Comparison of ENCODE assay signal across 1 cellular context in the genomic region with DNA sequence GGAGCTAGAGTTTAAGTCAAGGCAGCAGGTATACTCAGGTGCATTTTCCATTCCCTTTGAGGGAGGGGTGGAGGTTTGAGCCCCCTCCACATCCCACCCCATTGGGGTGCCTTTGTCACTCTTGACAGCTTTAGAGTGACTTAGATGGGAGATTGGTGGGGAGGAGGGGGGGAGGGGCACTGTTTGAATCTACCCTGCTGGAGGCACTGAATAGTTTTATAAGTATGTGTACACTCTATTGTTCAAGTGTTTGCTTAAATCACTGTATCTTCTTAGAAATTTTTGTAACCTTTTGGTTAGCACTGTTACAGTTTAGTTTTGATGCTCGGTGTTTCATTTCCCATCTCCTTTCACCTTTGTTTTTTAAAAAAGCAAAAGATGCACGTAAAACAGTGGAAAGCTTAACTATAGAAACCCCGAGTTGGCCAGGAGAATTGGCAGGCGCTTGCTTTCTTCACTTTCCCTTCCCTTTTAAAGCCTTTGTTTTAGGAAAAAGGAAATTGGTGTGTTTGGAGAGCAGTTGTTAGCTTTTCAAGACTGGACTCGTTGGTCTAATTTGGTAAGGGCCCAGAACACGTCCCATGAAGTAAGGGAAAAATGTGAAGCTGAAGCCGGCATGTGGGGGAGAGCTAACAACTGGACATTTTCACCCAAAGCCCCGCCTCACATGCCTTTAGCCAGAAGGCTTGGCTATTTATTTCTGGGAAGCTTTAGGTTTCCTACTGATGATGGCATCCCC.
TF ChIP-seq lines count a peak whose summit lies in the region.

No MANE protein-coding gene starts in this region.

TF ChIP-seq in H1, 55 proteins besides CTCF, POLR2A, EP300 and RAD21:
- TF ChIP-seq TEAD4 (IDR thresholded peaks at IDR 0.05; ENCODE audit: low read depth, low read length) (no peak), ZNF274 (IDR thresholded peaks at IDR 0.05; ENCODE audit: borderline replicate concordance, extremely low read depth, low read length) (no peak), JUND (IDR thresholded peaks at IDR 0.05; ENCODE audit: low read length) (no peak), TBP (IDR thresholded peaks at IDR 0.05; ENCODE audit: low read depth, low read length) (no peak), TCF12 (IDR thresholded peaks at IDR 0.05; ENCODE audit: low read depth, low read length) (no peak), BRCA1 (IDR thresholded peaks at IDR 0.05; ENCODE audit: low read depth, low read length) (no peak), HDAC2 (IDR thresholded peaks at IDR 0.05; ENCODE audit: borderline replicate concordance in 1 of 2, low read depth in 2 of 2, low read length in 2 of 2) (no peak), MAFK (IDR thresholded peaks at IDR 0.05; ENCODE audit: low read depth, low read length) (no peak), GABPA (IDR thresholded peaks at IDR 0.05; ENCODE audit: borderline replicate concordance, insufficient read depth, low read length) (no peak), NANOG (IDR thresholded peaks at IDR 0.05; ENCODE audit: insufficient read depth, low read depth, low read length, poor library complexity, severe bottlenecking) (no peak), CEBPB (IDR thresholded peaks at IDR 0.05; ENCODE audit: low read depth, low read length) (no peak), SUZ12 (IDR thresholded peaks at IDR 0.05; ENCODE audit: low read length) (no peak), HDAC6 (IDR thresholded peaks at IDR 0.05; ENCODE audit: low read depth, low read length) (no peak), RBBP5 (IDR thresholded peaks at IDR 0.05; ENCODE audit: borderline replicate concordance, low read depth, low read length) (no peak), POU5F1 (IDR thresholded peaks at IDR 0.05; ENCODE audit: low read depth, low read length) (no peak), CBX8 (IDR thresholded peaks at IDR 0.05; ENCODE audit: borderline replicate concordance, low read depth, low read length) (no peak), KDM1A (IDR thresholded peaks at IDR 0.05; ENCODE audit: borderline replicate concordance, low read length) (no peak), TAF7 (optimal IDR thresholded peaks at IDR 0.05; ENCODE audit: borderline replicate concordance, low read depth, low read length) (no peak)
- TF ChIP-seq, protein P1, sequence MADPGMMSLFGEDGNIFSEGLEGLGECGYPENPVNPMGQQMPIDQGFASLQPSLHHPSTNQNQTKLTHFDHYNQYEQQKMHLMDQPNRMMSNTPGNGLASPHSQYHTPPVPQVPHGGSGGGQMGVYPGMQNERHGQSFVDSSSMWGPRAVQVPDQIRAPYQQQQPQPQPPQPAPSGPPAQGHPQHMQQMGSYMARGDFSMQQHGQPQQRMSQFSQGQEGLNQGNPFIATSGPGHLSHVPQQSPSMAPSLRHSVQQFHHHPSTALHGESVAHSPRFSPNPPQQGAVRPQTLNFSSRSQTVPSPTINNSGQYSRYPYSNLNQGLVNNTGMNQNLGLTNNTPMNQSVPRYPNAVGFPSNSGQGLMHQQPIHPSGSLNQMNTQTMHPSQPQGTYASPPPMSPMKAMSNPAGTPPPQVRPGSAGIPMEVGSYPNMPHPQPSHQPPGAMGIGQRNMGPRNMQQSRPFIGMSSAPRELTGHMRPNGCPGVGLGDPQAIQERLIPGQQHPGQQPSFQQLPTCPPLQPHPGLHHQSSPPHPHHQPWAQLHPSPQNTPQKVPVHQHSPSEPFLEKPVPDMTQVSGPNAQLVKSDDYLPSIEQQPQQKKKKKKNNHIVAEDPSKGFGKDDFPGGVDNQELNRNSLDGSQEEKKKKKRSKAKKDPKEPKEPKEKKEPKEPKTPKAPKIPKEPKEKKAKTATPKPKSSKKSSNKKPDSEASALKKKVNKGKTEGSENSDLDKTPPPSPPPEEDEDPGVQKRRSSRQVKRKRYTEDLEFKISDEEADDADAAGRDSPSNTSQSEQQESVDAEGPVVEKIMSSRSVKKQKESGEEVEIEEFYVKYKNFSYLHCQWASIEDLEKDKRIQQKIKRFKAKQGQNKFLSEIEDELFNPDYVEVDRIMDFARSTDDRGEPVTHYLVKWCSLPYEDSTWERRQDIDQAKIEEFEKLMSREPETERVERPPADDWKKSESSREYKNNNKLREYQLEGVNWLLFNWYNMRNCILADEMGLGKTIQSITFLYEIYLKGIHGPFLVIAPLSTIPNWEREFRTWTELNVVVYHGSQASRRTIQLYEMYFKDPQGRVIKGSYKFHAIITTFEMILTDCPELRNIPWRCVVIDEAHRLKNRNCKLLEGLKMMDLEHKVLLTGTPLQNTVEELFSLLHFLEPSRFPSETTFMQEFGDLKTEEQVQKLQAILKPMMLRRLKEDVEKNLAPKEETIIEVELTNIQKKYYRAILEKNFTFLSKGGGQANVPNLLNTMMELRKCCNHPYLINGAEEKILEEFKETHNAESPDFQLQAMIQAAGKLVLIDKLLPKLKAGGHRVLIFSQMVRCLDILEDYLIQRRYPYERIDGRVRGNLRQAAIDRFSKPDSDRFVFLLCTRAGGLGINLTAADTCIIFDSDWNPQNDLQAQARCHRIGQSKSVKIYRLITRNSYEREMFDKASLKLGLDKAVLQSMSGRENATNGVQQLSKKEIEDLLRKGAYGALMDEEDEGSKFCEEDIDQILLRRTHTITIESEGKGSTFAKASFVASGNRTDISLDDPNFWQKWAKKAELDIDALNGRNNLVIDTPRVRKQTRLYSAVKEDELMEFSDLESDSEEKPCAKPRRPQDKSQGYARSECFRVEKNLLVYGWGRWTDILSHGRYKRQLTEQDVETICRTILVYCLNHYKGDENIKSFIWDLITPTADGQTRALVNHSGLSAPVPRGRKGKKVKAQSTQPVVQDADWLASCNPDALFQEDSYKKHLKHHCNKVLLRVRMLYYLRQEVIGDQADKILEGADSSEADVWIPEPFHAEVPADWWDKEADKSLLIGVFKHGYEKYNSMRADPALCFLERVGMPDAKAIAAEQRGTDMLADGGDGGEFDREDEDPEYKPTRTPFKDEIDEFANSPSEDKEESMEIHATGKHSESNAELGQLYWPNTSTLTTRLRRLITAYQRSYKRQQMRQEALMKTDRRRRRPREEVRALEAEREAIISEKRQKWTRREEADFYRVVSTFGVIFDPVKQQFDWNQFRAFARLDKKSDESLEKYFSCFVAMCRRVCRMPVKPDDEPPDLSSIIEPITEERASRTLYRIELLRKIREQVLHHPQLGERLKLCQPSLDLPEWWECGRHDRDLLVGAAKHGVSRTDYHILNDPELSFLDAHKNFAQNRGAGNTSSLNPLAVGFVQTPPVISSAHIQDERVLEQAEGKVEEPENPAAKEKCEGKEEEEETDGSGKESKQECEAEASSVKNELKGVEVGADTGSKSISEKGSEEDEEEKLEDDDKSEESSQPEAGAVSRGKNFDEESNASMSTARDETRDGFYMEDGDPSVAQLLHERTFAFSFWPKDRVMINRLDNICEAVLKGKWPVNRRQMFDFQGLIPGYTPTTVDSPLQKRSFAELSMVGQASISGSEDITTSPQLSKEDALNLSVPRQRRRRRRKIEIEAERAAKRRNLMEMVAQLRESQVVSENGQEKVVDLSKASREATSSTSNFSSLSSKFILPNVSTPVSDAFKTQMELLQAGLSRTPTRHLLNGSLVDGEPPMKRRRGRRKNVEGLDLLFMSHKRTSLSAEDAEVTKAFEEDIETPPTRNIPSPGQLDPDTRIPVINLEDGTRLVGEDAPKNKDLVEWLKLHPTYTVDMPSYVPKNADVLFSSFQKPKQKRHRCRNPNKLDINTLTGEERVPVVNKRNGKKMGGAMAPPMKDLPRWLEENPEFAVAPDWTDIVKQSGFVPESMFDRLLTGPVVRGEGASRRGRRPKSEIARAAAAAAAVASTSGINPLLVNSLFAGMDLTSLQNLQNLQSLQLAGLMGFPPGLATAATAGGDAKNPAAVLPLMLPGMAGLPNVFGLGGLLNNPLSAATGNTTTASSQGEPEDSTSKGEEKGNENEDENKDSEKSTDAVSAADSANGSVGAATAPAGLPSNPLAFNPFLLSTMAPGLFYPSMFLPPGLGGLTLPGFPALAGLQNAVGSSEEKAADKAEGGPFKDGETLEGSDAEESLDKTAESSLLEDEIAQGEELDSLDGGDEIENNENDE (IDR thresholded peaks at IDR 0.05; ENCODE audit: insufficient replicate concordance, low read length) = no peak
